Comparison of ENCODE assay signal across 18 cellular contexts in genomic region chr20:51372966-51373365, GRCh38.
"Had no signal": no experiment of that assay in that cellular context is flagged by ENCODE, and none has a peak within 500 bp of the region (broad histone marks: within the 10 kb centered on the region; RNA-seq: fewer than 3 reads in every experiment).

No MANE protein-coding gene starts in this region.

- H3K27ac ChIP-seq: dorsolateral prefrontal cortex, epithelial cell of prostate, esophagus muscularis mucosa, foreskin keratinocyte, gastroesophageal sphincter, heart left ventricle, left lung, neural progenitor cell, parathyroid adenoma, prostate gland, right atrium auricular region, testis, tibial artery, upper lobe of left lung, uterus had no signal

- H3K27me3 ChIP-seq: esophagus muscularis mucosa, gastroesophageal sphincter, heart left ventricle, hepatocyte, left lung, neural progenitor cell, right atrium auricular region, testis, tibial artery, upper lobe of left lung, uterus had no signal

- FAIRE-seq: colon, islet of Langerhans had no signal

- DNase-seq: foreskin keratinocyte had no signal

- H3K79me2 ChIP-seq: hepatocyte, parathyroid adenoma had no signal

- H3K9ac ChIP-seq: neural progenitor cell, parathyroid adenoma had no signal

- H3K4me1 ChIP-seq: foreskin keratinocyte, left lung, neural progenitor cell, parathyroid adenoma, prostate gland, uterus had no signal

- H3K4me2 ChIP-seq: hepatocyte, neural progenitor cell had no signal

- H2AFZ ChIP-seq: hepatocyte, neural progenitor cell, parathyroid adenoma had no signal

- H3K4me3 ChIP-seq: dorsolateral prefrontal cortex, esophagus muscularis mucosa, gastroesophageal sphincter, heart left ventricle, hepatocyte, left lung, neural progenitor cell, prostate gland, right atrium auricular region, testis, tibial artery, upper lobe of left lung, uterus had no signal

- H3K9me3 ChIP-seq: esophagus muscularis mucosa, gastroesophageal sphincter, heart left ventricle, left lung, prostate gland, right atrium auricular region, testis, tibial artery, upper lobe of left lung, uterus had no signal

- H3K36me3 ChIP-seq: esophagus muscularis mucosa, gastroesophageal sphincter, heart left ventricle, left lung, neural progenitor cell, prostate gland, right atrium auricular region, tibial artery, upper lobe of left lung, uterus had no signal
